ENCODE assay signal across 16 cellular contexts in genomic region chr22:49235463-49236300, GRCh38.
DNase-seq lines count a peak whose midpoint lies in the region; TF ChIP-seq lines count a peak whose summit lies in the region.
"Had no signal": no experiment of that assay in that cellular context is flagged by ENCODE, and none has a peak within 500 bp of the region (broad histone marks: within the 10 kb centered on the region; RNA-seq: fewer than 3 reads in every experiment).

No MANE protein-coding gene starts in this region.

- H3K27me3 Mint-ChIP-seq in osteocyte (ENCODE audit: unreplicated experiment), result no peaks in the 10 kb centered on the region

- no peak overlapping the region for H3K27ac Mint-ChIP-seq in osteocyte (ENCODE audit: unreplicated experiment)
- H3K27ac Mint-ChIP-seq: nephron; stimulated activated effector memory CD8-positive, alpha-beta T cell treated with anti-CD3 and anti-CD28 coated beads, Interleukin-12 subunit alpha, Interleukin-12 subunit beta, amount 100 ng/mL, for 72 hours had no signal

- H3K9me3 Mint-ChIP-seq in osteocyte (ENCODE audit: unreplicated experiment), result no peaks in the 10 kb centered on the region
- H3K9me3 Mint-ChIP-seq: activated T-cell treated with anti-CD3 and anti-CD28 coated beads, Interleukin-2, amount 50 U/mL, for 4 hours; nephron; stimulated activated effector memory CD8-positive, alpha-beta T cell treated with anti-CD3 and anti-CD28 coated beads, Interleukin-12 subunit alpha, Interleukin-12 subunit beta, amount 100 ng/mL, for 72 hours had no signal

- peak; percentile 55 for DNase-seq in H7
- DNase-seq in NCI-H2029 (lab: John Stamatoyannopoulos, UW), result peak; percentile 83
- DNase-seq in SK-N-DZ (ENCODE audit: low spot score), result peak; percentile 24
- DNase-seq in osteocyte (ENCODE audit: extremely low spot score, unreplicated experiment), result peak; percentile 66
- no peak for DNase-seq in activated T-cell treated with anti-CD3 and anti-CD28 coated beads, Interleukin-2, amount 50 U/mL, for 1 hour
- no peak for DNase-seq in RPMI8226
- no peak for DNase-seq in activated CD4-positive, alpha-beta T cell treated with anti-CD3 and anti-CD28 coated beads, Interleukin-2, amount 50 U/mL, for 4 hours
- DNase-seq: activated T-cell treated with anti-CD3 and anti-CD28 coated beads, Interleukin-2, amount 50 U/mL, for 4 hours; amniotic stem cell; IMR-90; PC-9; stimulated activated CD4-positive, alpha-beta T cell treated with anti-CD3 and anti-CD28 coated beads, Interleukin-4, amount 100 ng/mL, for 4 hours had no signal

- no peaks in the 10 kb centered on the region for H3K27me3 ChIP-seq in H7 (ENCODE audit: control insufficient read depth, insufficient read depth, low read length)
- H3K27me3 ChIP-seq: BLaER1 had no signal

- no peak for TF ChIP-seq CTCF in osteocyte (IDR thresholded peaks at IDR 0.05)

- no peaks in the 10 kb centered on the region for H3K36me3 Mint-ChIP-seq in osteocyte (ENCODE audit: unreplicated experiment)
- H3K36me3 Mint-ChIP-seq: stimulated activated effector memory CD8-positive, alpha-beta T cell treated with anti-CD3 and anti-CD28 coated beads, Interleukin-12 subunit alpha, Interleukin-12 subunit beta, amount 100 ng/mL, for 72 hours had no signal

- H3K4me1 Mint-ChIP-seq in osteocyte (ENCODE audit: unreplicated experiment), result no peaks in the 10 kb centered on the region
- H3K4me1 Mint-ChIP-seq: nephron; stimulated activated effector memory CD8-positive, alpha-beta T cell treated with anti-CD3 and anti-CD28 coated beads, Interleukin-12 subunit alpha, Interleukin-12 subunit beta, amount 100 ng/mL, for 72 hours had no signal

- H3K36me3 ChIP-seq in H7 (replicated peaks; ENCODE audit: control insufficient read depth, insufficient read depth, low read length), result no peaks in the 10 kb centered on the region
- H3K36me3 ChIP-seq: BLaER1, left lung had no signal

- H3K4me3 Mint-ChIP-seq in osteocyte (ENCODE audit: unreplicated experiment), result no peak overlapping the region
- H3K4me3 Mint-ChIP-seq: activated T-cell treated with anti-CD3 and anti-CD28 coated beads, Interleukin-2, amount 50 U/mL, for 4 hours; nephron; stimulated activated effector memory CD8-positive, alpha-beta T cell treated with anti-CD3 and anti-CD28 coated beads, Interleukin-12 subunit alpha, Interleukin-12 subunit beta, amount 100 ng/mL, for 72 hours had no signal

- no peak overlapping the region for H3K4me3 ChIP-seq in H7 (ENCODE audit: insufficient read depth, low read depth, low read length)
- H3K4me3 ChIP-seq: BLaER1, left lung, PC-9 had no signal

Comparison
In these comparisons a context has a peak if more than half of its experiments do, and no peak if none do; other contexts are left out.
1. DNase-seq: peak in H7 (single experiment), NCI-H2029 (single experiment), SK-N-DZ (single experiment) and osteocyte (single experiment); none in activated T-cell treated with anti-CD3 and anti-CD28 coated beads, Interleukin-2, amount 50 U/mL, for 1 hour (single experiment), RPMI8226 (single experiment) and activated CD4-positive, alpha-beta T cell treated with anti-CD3 and anti-CD28 coated beads, Interleukin-2, amount 50 U/mL, for 4 hours (0 of 2).